27 cellular contexts compared by ENCODE assay signal in genomic region chr5:135341696-135342095, GRCh38.
"Had no signal": no experiment of that assay in that cellular context is flagged by ENCODE, and none has a peak within 500 bp of the region (broad histone marks: within the 10 kb centered on the region; RNA-seq: fewer than 3 reads in every experiment).

No MANE protein-coding gene starts in this region.

- H3K4me1 Mint-ChIP-seq: neural progenitor cell had no signal

- H3K4me1 ChIP-seq: neural progenitor cell, tibial artery had no signal

- H3K4me3 ChIP-seq: gastroesophageal sphincter, neural progenitor cell, stomach, tibial artery had no signal

- H3K27ac Mint-ChIP-seq: neural progenitor cell had no signal

- ATAC-seq: activated CD4-positive, CD25-positive, alpha-beta regulatory T cell treated with anti-CD3 and anti-CD28 coated beads, Interleukin-2, amount 50 U/mL, for 24 hours; activated naive CD4-positive, alpha-beta T cell treated with anti-CD3 and anti-CD28 coated beads, Interleukin-2, amount 50 U/mL, for 72 hours; effector memory CD8-positive, alpha-beta T cell; gastroesophageal sphincter; left cardiac atrium; naive thymus-derived CD8-positive, alpha-beta T cell; right cardiac atrium had no signal

- H3K4me3 Mint-ChIP-seq: effector memory CD8-positive, alpha-beta T cell; naive thymus-derived CD8-positive, alpha-beta T cell; neural progenitor cell had no signal

- H3K9me3 Mint-ChIP-seq: activated naive CD4-positive, alpha-beta T cell treated with anti-CD3 and anti-CD28 coated beads, Interleukin-2, amount 50 U/mL, for 72 hours; effector memory CD8-positive, alpha-beta T cell; naive thymus-derived CD8-positive, alpha-beta T cell; neural progenitor cell had no signal

- DNase-seq: activated CD4-positive, alpha-beta T cell treated with anti-CD3 and anti-CD28 coated beads for 48 hours; activated CD4-positive, alpha-beta T cell treated with anti-CD3 and anti-CD28 coated beads, Interleukin-2, amount 50 U/mL, for 48 hours; activated gamma-delta T cell treated with Interleukin-2 at 50 U/mL for 16 hours; activated T-cell treated with anti-CD3 and anti-CD28 coated beads, Interleukin-2, amount 50 U/mL, for 1 hour; anterior cingulate cortex; cerebellar nuclear complex; cortex of kidney; effector memory CD8-positive, alpha-beta T cell; erythroblast; hippocampal formation; left cardiac atrium; naive thymus-derived CD8-positive, alpha-beta T cell; posterior cingulate gyrus; right cardiac atrium; stimulated activated CD4-positive, alpha-beta T cell treated with anti-CD3 and anti-CD28 coated beads, Interleukin-12 subunit alpha, Interleukin-12 subunit beta, amount 100 ng/mL, for 4 hours; stimulated activated CD4-positive, alpha-beta T cell treated with anti-CD3 and anti-CD28 coated beads, Interleukin-4, amount 100 ng/mL, for 1 hour; stomach; T-helper 1 cell; T1000; WERI-Rb-1 had no signal

- H3K9me3 ChIP-seq: gastroesophageal sphincter, stomach, tibial artery had no signal

- H3K27ac ChIP-seq: gastroesophageal sphincter, neural progenitor cell, stomach, tibial artery, WERI-Rb-1 had no signal

- FAIRE-seq: bronchial epithelial cell, keratinocyte had no signal

- H3K36me3 ChIP-seq: neural progenitor cell had no signal

- H3K27me3 ChIP-seq: gastroesophageal sphincter, neural progenitor cell, stomach, tibial artery had no signal

- H3K27me3 Mint-ChIP-seq: effector memory CD8-positive, alpha-beta T cell; naive thymus-derived CD8-positive, alpha-beta T cell had no signal

- H3K9ac ChIP-seq: neural progenitor cell had no signal
